ENCODE assay signal across 22 cellular contexts in the genomic region with DNA sequence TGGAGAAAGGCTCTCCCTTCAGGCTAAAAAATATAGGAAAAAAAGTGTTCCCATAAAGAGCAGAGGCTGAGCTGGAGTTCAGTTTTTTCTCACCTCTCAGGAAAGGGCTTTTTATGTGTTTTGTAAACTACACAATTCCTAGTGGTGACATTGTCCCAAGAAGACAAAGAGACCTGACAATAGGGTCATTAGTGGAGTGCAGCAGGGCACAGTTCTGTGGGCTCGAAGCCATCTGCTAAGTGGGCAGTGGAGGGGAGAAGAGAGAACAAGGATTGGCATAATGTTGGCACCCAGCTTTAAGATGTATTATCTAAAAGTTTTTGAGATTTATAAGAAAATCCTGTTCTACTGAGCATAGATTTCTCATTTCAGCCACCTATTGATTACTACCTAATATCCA.
DNase-seq lines count a peak whose midpoint lies in the region; ATAC-seq and TF ChIP-seq lines count a peak whose summit lies in the region.
"Had no signal": no experiment of that assay in that cellular context is flagged by ENCODE, and none has a peak within 500 bp of the region (broad histone marks: within the 10 kb centered on the region; RNA-seq: fewer than 3 reads in every experiment).

No MANE protein-coding gene starts in this region.

- H3K36me3 ChIP-seq in HUES48 (ENCODE audit: control insufficient read depth, insufficient read depth, low read length) (no peaks in the 10 kb centered on the region), WERI-Rb-1 (no peaks in the 10 kb centered on the region), cardiac muscle cell (no peaks in the 10 kb centered on the region)

- no peaks in the 10 kb centered on the region for H3K27me3 ChIP-seq in HUES48 (ENCODE audit: control insufficient read depth, insufficient read depth, low read length)
- no peaks in the 10 kb centered on the region for H3K27me3 ChIP-seq in WERI-Rb-1 (ENCODE audit: insufficient read depth, low read depth, severe bottlenecking)
- no peaks in the 10 kb centered on the region for H3K27me3 ChIP-seq in cardiac muscle cell

- DNase-seq in WERI-Rb-1 (no peak), cardiac muscle cell (ENCODE audit: low read depth in 1 of 2, low spot score in 1 of 2) (no peak), neural crest cell (ENCODE audit: low read depth, low spot score) (no peak), NCI-H1092 (lab: John Stamatoyannopoulos, UW) (no peak)
- no peak for DNase-seq in activated CD4-positive, alpha-beta memory T cell treated with anti-CD3 and anti-CD28 coated beads, Interleukin-2, amount 10 ng/mL, durations not matched to agents 7 days and 5 days
- DNase-seq: CD8-positive, alpha-beta T cell; MM.1S; NCI-H1417; NCI-H1694 treated with DMSO at 0.1 percent for 48 hours; NCI-H2081; NCI-H2171 treated with DMSO at 0.1 percent for 48 hours; NCI-H345; SK-N-SH; SW 1271 had no signal

- H3K27ac ChIP-seq in HUES48 (ENCODE audit: low read depth, low read length) (peak overlapping the region; percentile 20), WERI-Rb-1 (0 out of 2 replicates have a peak overlapping the region, but pooled peaks have one; percentile 74), cardiac muscle cell (peak overlapping the region; percentile 77)
- H3K27ac ChIP-seq: C4-2B, KMS-11 had no signal

- POLR2A ChIA-PET in activated CD4-positive, alpha-beta memory T cell treated with anti-CD3 and anti-CD28 coated beads, Interleukin-2, amount 10 ng/mL, durations not matched to agents 7 days and 5 days (lab: Charles Lee), result no interaction called here

- no peaks in the 10 kb centered on the region for H3K27me3 Mint-ChIP-seq in neural crest cell (ENCODE audit: low read depth)
- H3K27me3 Mint-ChIP-seq in activated CD4-positive, alpha-beta memory T cell treated with anti-CD3 and anti-CD28 coated beads, Interleukin-2, amount 10 ng/mL, durations not matched to agents 7 days and 5 days, result no peaks in the 10 kb centered on the region
- H3K27me3 Mint-ChIP-seq: B cell, IgD-negative memory B cell had no signal

- H3K4me1 Mint-ChIP-seq in neural crest cell, result peaks cover 16% of the 10 kb centered on the region
- no peaks in the 10 kb centered on the region for H3K4me1 Mint-ChIP-seq in activated CD4-positive, alpha-beta memory T cell treated with anti-CD3 and anti-CD28 coated beads, Interleukin-2, amount 10 ng/mL, durations not matched to agents 7 days and 5 days
- H3K4me1 Mint-ChIP-seq: B cell, IgD-negative memory B cell had no signal

- H3K4me1 ChIP-seq in HUES48 (ENCODE audit: control insufficient read depth, insufficient read depth, low read length) (peaks cover 26% of the 10 kb centered on the region), cardiac muscle cell (ENCODE audit: low read depth) (peaks cover 31% of the 10 kb centered on the region)
- H3K4me1 ChIP-seq: Caco-2 had no signal

- ATAC-seq in GM19397 (IDR thresholded peaks at IDR 0.05; ENCODE audit: unreplicated experiment), result no peak
- ATAC-seq: CD8-positive, alpha-beta T cell; Panc1 had no signal

- H3K9me3 Mint-ChIP-seq in neural crest cell, result no peaks in the 10 kb centered on the region
- H3K9me3 Mint-ChIP-seq in activated CD4-positive, alpha-beta memory T cell treated with anti-CD3 and anti-CD28 coated beads, Interleukin-2, amount 10 ng/mL, durations not matched to agents 7 days and 5 days, result peaks cover 2% of the 10 kb centered on the region

- H3K4me3 ChIP-seq in HUES48 (ENCODE audit: low read depth, low read length) (no peak overlapping the region), WERI-Rb-1 (ENCODE audit: low read depth, low read length) (no peak overlapping the region), cardiac muscle cell (no peak overlapping the region)

- H3K9me3 ChIP-seq in HUES48 (ENCODE audit: control insufficient read depth, insufficient read depth, low read length), result no peaks in the 10 kb centered on the region
- H3K9me3 ChIP-seq in WERI-Rb-1 (ENCODE audit: severe bottlenecking), result no peaks in the 10 kb centered on the region
- no peaks in the 10 kb centered on the region for H3K9me3 ChIP-seq in cardiac muscle cell (ENCODE audit: low read depth)
- H3K9me3 ChIP-seq: Caco-2, SK-N-SH had no signal

- TF ChIP-seq CTCF in WERI-Rb-1 (IDR thresholded peaks at IDR 0.05; ENCODE audit: low read depth, low read length) (no peak), cardiac muscle cell (IDR thresholded peaks at IDR 0.05; ENCODE audit: low read depth, low read length) (no peak), neural crest cell (conservative IDR thresholded peaks at IDR 0.05) (no peak)

- no peaks in the 10 kb centered on the region for H3K36me3 Mint-ChIP-seq in neural crest cell (ENCODE audit: low read depth)
- no peaks in the 10 kb centered on the region for H3K36me3 Mint-ChIP-seq in activated CD4-positive, alpha-beta memory T cell treated with anti-CD3 and anti-CD28 coated beads, Interleukin-2, amount 10 ng/mL, durations not matched to agents 7 days and 5 days (ENCODE audit: low read depth)
- H3K36me3 Mint-ChIP-seq: CD8-positive, alpha-beta T cell had no signal

- no peak overlapping the region for H3K9ac ChIP-seq in HUES48 (ENCODE audit: low read depth, low read length)
- H3K9ac ChIP-seq: KMS-11, SK-N-SH had no signal

- H3K27ac Mint-ChIP-seq in neural crest cell (ENCODE audit: unreplicated experiment), result peak overlapping the region; percentile 32
- H3K27ac Mint-ChIP-seq in activated CD4-positive, alpha-beta memory T cell treated with anti-CD3 and anti-CD28 coated beads, Interleukin-2, amount 10 ng/mL, durations not matched to agents 7 days and 5 days, result no peak overlapping the region
- H3K27ac Mint-ChIP-seq: B cell; CD8-positive, alpha-beta T cell; IgD-negative memory B cell had no signal

- H3K4me3 Mint-ChIP-seq in neural crest cell, result no peak overlapping the region
- no peak overlapping the region for H3K4me3 Mint-ChIP-seq in activated CD4-positive, alpha-beta memory T cell treated with anti-CD3 and anti-CD28 coated beads, Interleukin-2, amount 10 ng/mL, durations not matched to agents 7 days and 5 days
- H3K4me3 Mint-ChIP-seq: B cell; CD8-positive, alpha-beta T cell; IgD-negative memory B cell had no signal

- CTCF ChIA-PET in activated CD4-positive, alpha-beta memory T cell treated with anti-CD3 and anti-CD28 coated beads, Interleukin-2, amount 10 ng/mL, durations not matched to agents 7 days and 5 days (lab: Charles Lee), result no interaction called here

Comparison
In these comparisons a context has a peak if more than half of its experiments do, and no peak if none do; other contexts are left out.
1. H3K27ac ChIP-seq: peak in every context shown above with its lines; median percentile 77 in cardiac muscle cell; 74 in WERI-Rb-1; 20 in HUES48.